ENCODE assay signal across 9 cellular contexts in genomic region chr10:101536800-101537199, GRCh38. TPM values are rescaled to one million over a fixed set of nuclear protein-coding genes. Genes with fewer than 3 reads are reported as not detected.
DNase-seq lines count a peak whose midpoint lies in the region; ATAC-seq and TF ChIP-seq lines count a peak whose summit lies in the region.
"Had no signal": no experiment of that assay in that cellular context is flagged by ENCODE, and none has a peak within 500 bp of the region (broad histone marks: within the 10 kb centered on the region; RNA-seq: fewer than 3 reads in every experiment).

No MANE protein-coding gene starts in this region.

- H3K27ac ChIP-seq in AG04450 (ENCODE audit: low read depth, low read length): no peak overlapping the region

- H3K9me3 ChIP-seq in AG04450 (ENCODE audit: control insufficient read depth, insufficient read depth, low read length): no peaks in the 10 kb centered on the region

- H3K36me3 Mint-ChIP-seq in glutamatergic neuron (ENCODE audit: unreplicated experiment) (no peaks in the 10 kb centered on the region), Calu3 (ENCODE audit: insufficient read depth, unreplicated experiment) (no peaks in the 10 kb centered on the region)
- H3K36me3 Mint-ChIP-seq in activated T-cell treated with anti-CD3 and anti-CD28 coated beads, Interleukin-2, amount 50 U/mL, for 4 hours (ENCODE audit: insufficient read depth): peaks cover 35% of the 10 kb centered on the region

- H3K4me3 ChIP-seq in AG04450 (ENCODE audit: low read depth, low read length): no peak overlapping the region

- peak; percentile 51 for TF ChIP-seq CTCF in AG04450 (IDR thresholded peaks at IDR 0.05; ENCODE audit: low read depth, low read length)
- TF ChIP-seq CTCF in GM12872 (IDR thresholded peaks at IDR 0.05; ENCODE audit: insufficient read depth, low read depth, low read length): peak; percentile 52
- peak; percentile 72 for TF ChIP-seq CTCF in glutamatergic neuron (IDR thresholded peaks at IDR 0.05; ENCODE audit: partially characterized antibody, unreplicated experiment)
- TF ChIP-seq CTCF in Calu3 (IDR thresholded peaks at IDR 0.05; ENCODE audit: unreplicated experiment): no peak

- no peaks in the 10 kb centered on the region for H3K27me3 ChIP-seq in AG04450 (ENCODE audit: control insufficient read depth, insufficient read depth, low read length)

- H3K4me3 Mint-ChIP-seq in glutamatergic neuron (ENCODE audit: unreplicated experiment) (no peak overlapping the region), Calu3 (ENCODE audit: low read depth, unreplicated experiment) (no peak overlapping the region)
- H3K4me3 Mint-ChIP-seq in activated T-cell treated with anti-CD3 and anti-CD28 coated beads, Interleukin-2, amount 50 U/mL, for 4 hours: no peak overlapping the region
- H3K4me3 Mint-ChIP-seq: activated T-helper 17 cell treated with anti-CD3 and anti-CD28 coated beads, Interleukin-2, amount 50 U/mL, for 72 hours had no signal

- H3K4me1 Mint-ChIP-seq in glutamatergic neuron (ENCODE audit: low read depth, unreplicated experiment): no peaks in the 10 kb centered on the region
- no peaks in the 10 kb centered on the region for H3K4me1 Mint-ChIP-seq in Calu3 (ENCODE audit: low read depth, unreplicated experiment)
- no peaks in the 10 kb centered on the region for H3K4me1 Mint-ChIP-seq in activated T-cell treated with anti-CD3 and anti-CD28 coated beads, Interleukin-2, amount 50 U/mL, for 4 hours (ENCODE audit: low read depth)
- H3K4me1 Mint-ChIP-seq: activated T-helper 17 cell treated with anti-CD3 and anti-CD28 coated beads, Interleukin-2, amount 50 U/mL, for 72 hours had no signal

- CTCF ChIA-PET in AG04450 (lab: Charles Lee): interaction anchor here (0.9 to 2.5 kb wide), 4 partner anchors 10 to 322 kb away, joined by 3 to 9 read pairs (median 6); no protein-coding TSS in a partner anchor
- CTCF ChIA-PET in Calu3 (lab: Charles Lee): no interaction called here

- intact Hi-C loops in Calu3 (cut with micrococcal nuclease; ENCODE audit: unreplicated experiment): no loop called here

- no peaks in the 10 kb centered on the region for H3K27me3 Mint-ChIP-seq in glutamatergic neuron (ENCODE audit: unreplicated experiment)
- no peaks in the 10 kb centered on the region for H3K27me3 Mint-ChIP-seq in Calu3 (ENCODE audit: unreplicated experiment)
- no peaks in the 10 kb centered on the region for H3K27me3 Mint-ChIP-seq in activated T-cell treated with anti-CD3 and anti-CD28 coated beads, Interleukin-2, amount 50 U/mL, for 4 hours (ENCODE audit: low read depth)
- H3K27me3 Mint-ChIP-seq: activated T-helper 17 cell treated with anti-CD3 and anti-CD28 coated beads, Interleukin-2, amount 50 U/mL, for 72 hours had no signal

- no peak for ATAC-seq in activated T-cell treated with anti-CD3 and anti-CD28 coated beads, Interleukin-2, amount 50 U/mL, for 4 hours
- ATAC-seq: activated T-helper 17 cell treated with anti-CD3 and anti-CD28 coated beads, Interleukin-2, amount 50 U/mL, for 72 hours had no signal

- POLR2A ChIA-PET in AG04450 (lab: Yijun Ruan, JAX): no interaction called here

- H3K9me3 Mint-ChIP-seq in glutamatergic neuron (ENCODE audit: unreplicated experiment) (no peaks in the 10 kb centered on the region), Calu3 (ENCODE audit: low read depth, unreplicated experiment) (no peaks in the 10 kb centered on the region)
- no peaks in the 10 kb centered on the region for H3K9me3 Mint-ChIP-seq in activated T-cell treated with anti-CD3 and anti-CD28 coated beads, Interleukin-2, amount 50 U/mL, for 4 hours
- H3K9me3 Mint-ChIP-seq: activated T-helper 17 cell treated with anti-CD3 and anti-CD28 coated beads, Interleukin-2, amount 50 U/mL, for 72 hours had no signal

- H3K27ac Mint-ChIP-seq in glutamatergic neuron (ENCODE audit: unreplicated experiment) (no peak overlapping the region), Calu3 (ENCODE audit: unreplicated experiment) (no peak overlapping the region)
- H3K27ac Mint-ChIP-seq: activated T-helper 17 cell treated with anti-CD3 and anti-CD28 coated beads, Interleukin-2, amount 50 U/mL, for 72 hours had no signal

- no TSS peak for BruUV-seq in Calu3 (replicated peaks; lab: Mats Ljungman, UMichigan)

- DNase-seq in AG04450 (ENCODE audit: low read depth, low spot score): no peak
- DNase-seq in RPMI8226: peak; percentile 38
- DNase-seq in glutamatergic neuron: no peak
- no peak for DNase-seq in anterior cingulate cortex (lab: John Stamatoyannopoulos, UW)
- no peak for DNase-seq in Calu3
- no peak for DNase-seq in activated T-cell treated with anti-CD3 and anti-CD28 coated beads, Interleukin-2, amount 50 U/mL, for 4 hours
- no peak for DNase-seq in activated effector memory CD4-positive, alpha-beta T cell treated with anti-CD3 and anti-CD28 coated beads, Interleukin-2, amount 50 U/mL, for 16 hours

RNA-seq across cellular contexts. Expression of gene POLL, which starts 51.3 kb away (rescaled TPM):
- polyA plus RNA-seq in AG04450 (2011; rRNA removed): 14.8 and 16.4 TPM in 2 replicates
- 30.1 and 44.0 TPM in 2 replicates for polyA minus RNA-seq in AG04450 (2011; rRNA and poly(A)+ RNA removed)
- total RNA-seq in glutamatergic neuron (ENCODE audit: unreplicated experiment) (33.4 TPM), Calu3 (2022) (25.7 and 28.4 TPM in 2 replicates)
- total RNA-seq in activated T-cell treated with anti-CD3 and anti-CD28 coated beads, Interleukin-2, amount 50 U/mL, for 4 hours: 10 to 100 TPM; 23.3 to 25.3 (median 24.4) TPM

RNA-seq across cellular contexts. Expression of gene DPCD, which starts 51.3 kb away (rescaled TPM):
- polyA plus RNA-seq in AG04450 (2011; rRNA removed): 49.7 and 51.1 TPM in 2 replicates
- polyA minus RNA-seq in AG04450 (2011; rRNA and poly(A)+ RNA removed): 17.0 and 20.1 TPM in 2 replicates
- 10.1 TPM for total RNA-seq in glutamatergic neuron (ENCODE audit: unreplicated experiment)
- 11.7 and 12.5 TPM in 2 replicates for total RNA-seq in Calu3 (2022)
- total RNA-seq in activated T-cell treated with anti-CD3 and anti-CD28 coated beads, Interleukin-2, amount 50 U/mL, for 4 hours: 10 to 100 TPM in 1 of 3 donors, 1 to 10 TPM in 2; 8.5 to 12.2 (median 9.7) TPM
